In genomic region chr14:24270537-24271133, GRCh38 we compare ENCODE assay signal across 8 cellular contexts. TPM values are rescaled to one million over a fixed set of nuclear protein-coding genes. Genes with fewer than 3 reads are reported as not detected.
A peak's percentile ranks its signal among the peaks of the same experiment; 100 is the strongest.
DNase-seq lines count a peak whose midpoint lies in the region; ATAC-seq lines count a peak whose summit lies in the region.

No MANE protein-coding gene starts in this region.

- H3K4me1 Mint-ChIP-seq in activated T-cell treated with anti-CD3 and anti-CD28 coated beads, Interleukin-2, amount 50 U/mL, for 24 hours (ENCODE audit: low read depth): peaks cover 49% of the 10 kb centered on the region
- peaks cover 41% of the 10 kb centered on the region for H3K4me1 Mint-ChIP-seq in activated CD4-positive, alpha-beta memory T cell treated with anti-CD3 and anti-CD28 coated beads for 36 hours (ENCODE audit: low read depth)
- H3K4me1 Mint-ChIP-seq in stimulated activated naive CD8-positive, alpha-beta T cell treated with anti-CD3 and anti-CD28 coated beads, Interleukin-15, amount 100 ng/mL, for 72 hours: peaks cover 44% of the 10 kb centered on the region

- H3K27me3 Mint-ChIP-seq in activated T-cell treated with anti-CD3 and anti-CD28 coated beads, Interleukin-2, amount 50 U/mL, for 24 hours: no peaks in the 10 kb centered on the region
- no peaks in the 10 kb centered on the region for H3K27me3 Mint-ChIP-seq in activated CD4-positive, alpha-beta memory T cell treated with anti-CD3 and anti-CD28 coated beads for 36 hours
- H3K27me3 Mint-ChIP-seq in stimulated activated naive CD8-positive, alpha-beta T cell treated with anti-CD3 and anti-CD28 coated beads, Interleukin-15, amount 100 ng/mL, for 72 hours: no peaks in the 10 kb centered on the region

- no peak for ATAC-seq in stimulated activated naive CD8-positive, alpha-beta T cell treated with anti-CD3 and anti-CD28 coated beads, Interleukin-15, amount 100 ng/mL, for 72 hours

- CTCF ChIA-PET in activated CD4-positive, alpha-beta memory T cell treated with anti-CD3 and anti-CD28 coated beads for 36 hours (lab: Charles Lee): interaction anchor here (0.6 to 4.8 kb wide), 20 partner anchors 9 to 1093 kb away, joined by 3 to 45 read pairs (median 8); partner anchors contain the start of genes CIDEB, DHRS1, IRF9 and LTB4R

- H3K4me3 Mint-ChIP-seq in activated T-cell treated with anti-CD3 and anti-CD28 coated beads, Interleukin-2, amount 50 U/mL, for 24 hours: peak overlapping the region; percentile 85
- peak overlapping the region; percentile 84 for H3K4me3 Mint-ChIP-seq in activated CD4-positive, alpha-beta memory T cell treated with anti-CD3 and anti-CD28 coated beads for 36 hours
- peak overlapping the region; percentile 89 to 92 for H3K4me3 Mint-ChIP-seq in stimulated activated naive CD8-positive, alpha-beta T cell treated with anti-CD3 and anti-CD28 coated beads, Interleukin-15, amount 100 ng/mL, for 72 hours

- POLR2A ChIA-PET in activated CD4-positive, alpha-beta memory T cell treated with anti-CD3 and anti-CD28 coated beads for 36 hours (lab: Charles Lee): interaction anchor here (0.5 to 2.9 kb wide), 16 partner anchors 9 to 159 kb away, joined by 3 to 19 read pairs (median 4); partner anchors contain the start of genes CBLN3, CHMP4A, CIDEB and DHRS1

- peak overlapping the region; percentile 84 for H3K4me3 ChIP-seq in iPS-11a (ENCODE audit: low read depth, low read length)

- H3K9me3 Mint-ChIP-seq in activated T-cell treated with anti-CD3 and anti-CD28 coated beads, Interleukin-2, amount 50 U/mL, for 24 hours: no peaks in the 10 kb centered on the region
- H3K9me3 Mint-ChIP-seq in activated CD4-positive, alpha-beta memory T cell treated with anti-CD3 and anti-CD28 coated beads for 36 hours: no peaks in the 10 kb centered on the region
- no peaks in the 10 kb centered on the region for H3K9me3 Mint-ChIP-seq in stimulated activated naive CD8-positive, alpha-beta T cell treated with anti-CD3 and anti-CD28 coated beads, Interleukin-15, amount 100 ng/mL, for 72 hours

- H3K27ac Mint-ChIP-seq in activated T-cell treated with anti-CD3 and anti-CD28 coated beads, Interleukin-2, amount 50 U/mL, for 24 hours: peak overlapping the region; percentile 95
- H3K27ac Mint-ChIP-seq in activated CD4-positive, alpha-beta memory T cell treated with anti-CD3 and anti-CD28 coated beads for 36 hours: peak overlapping the region; percentile 93
- peak overlapping the region; percentile 81 to 96 for H3K27ac Mint-ChIP-seq in stimulated activated naive CD8-positive, alpha-beta T cell treated with anti-CD3 and anti-CD28 coated beads, Interleukin-15, amount 100 ng/mL, for 72 hours

- DNase-seq in activated T-cell treated with anti-CD3 and anti-CD28 coated beads, Interleukin-2, amount 50 U/mL, for 24 hours: no peak
- no peak for DNase-seq in activated T-cell treated with anti-CD3 and anti-CD28 coated beads for 4 hours
- no peak for DNase-seq in activated CD4-positive, alpha-beta memory T cell treated with anti-CD3 and anti-CD28 coated beads for 36 hours
- no peak for DNase-seq in stimulated activated naive CD8-positive, alpha-beta T cell treated with anti-CD3 and anti-CD28 coated beads, Interleukin-15, amount 100 ng/mL, for 72 hours
- no peak for DNase-seq in DMS 273 (lab: John Stamatoyannopoulos, UW; ENCODE audit: unreplicated experiment)
- no peak for DNase-seq in NCI-H1105 treated with DMSO at 0.1 percent for 48 hours (lab: John Stamatoyannopoulos, UW)
- DNase-seq in ecto neural progenitor cell (ENCODE audit: low spot score): no peak

- intact Hi-C loops in activated CD4-positive, alpha-beta memory T cell treated with anti-CD3 and anti-CD28 coated beads for 36 hours (cut with micrococcal nuclease): loop anchor here (1.0 to 10.0 kb wide), 7 partner anchors 28 to 216 kb away; partner anchors contain the start of genes CARMIL3, DHRS1, GMPR2 and LTB4R

- H3K36me3 Mint-ChIP-seq in activated T-cell treated with anti-CD3 and anti-CD28 coated beads, Interleukin-2, amount 50 U/mL, for 24 hours (ENCODE audit: low read depth): peaks cover 45% of the 10 kb centered on the region
- H3K36me3 Mint-ChIP-seq in activated CD4-positive, alpha-beta memory T cell treated with anti-CD3 and anti-CD28 coated beads for 36 hours: peaks cover 9% of the 10 kb centered on the region

RNA-seq across cellular contexts. Expression of gene RABGGTA, which starts 0.8 kb away (rescaled TPM):
- 10 to 100 TPM; 39.5 to 40.6 TPM for total RNA-seq in activated CD4-positive, alpha-beta memory T cell treated with anti-CD3 and anti-CD28 coated beads for 36 hours

RNA-seq across cellular contexts. Expression of gene TGM1, which starts 7.7 kb away (rescaled TPM):
- 1 to 10 TPM; 3.7 to 4.5 TPM for total RNA-seq in activated CD4-positive, alpha-beta memory T cell treated with anti-CD3 and anti-CD28 coated beads for 36 hours

RNA-seq across cellular contexts. Expression of gene TINF2, which starts 28.2 kb away (rescaled TPM):
- 100 to 1,000 TPM in 1 of 2 experiments, 10 to 100 TPM in 1; 94.9 to 101 TPM for total RNA-seq in activated CD4-positive, alpha-beta memory T cell treated with anti-CD3 and anti-CD28 coated beads for 36 hours

RNA-seq across cellular contexts. Expression of gene DHRS1, which starts 28.9 kb away (rescaled TPM):
- 10 to 100 TPM; 14.7 to 14.9 TPM for total RNA-seq in activated CD4-positive, alpha-beta memory T cell treated with anti-CD3 and anti-CD28 coated beads for 36 hours

RNA-seq across cellular contexts. Expression of gene NOP9, which starts 29.0 kb away (rescaled TPM):
- total RNA-seq in activated CD4-positive, alpha-beta memory T cell treated with anti-CD3 and anti-CD28 coated beads for 36 hours: 10 to 100 TPM; 30.7 to 30.9 TPM
